18 cellular contexts compared by ENCODE assay signal in genomic region chr19:46284635-46285034, GRCh38. TPM values are rescaled to one million over a fixed set of nuclear protein-coding genes. Genes with fewer than 3 reads are reported as not detected.
A peak's percentile ranks its signal among the peaks of the same experiment; 100 is the strongest.
DNase-seq lines count a peak whose midpoint lies in the region; ATAC-seq, FAIRE-seq and TF ChIP-seq lines count a peak whose summit lies in the region.
"Had no signal": no experiment of that assay in that cellular context is flagged by ENCODE, and none has a peak within 500 bp of the region (broad histone marks: within the 10 kb centered on the region; RNA-seq: fewer than 3 reads in every experiment).

No MANE protein-coding gene starts in this region.

- peaks cover 17% of the 10 kb centered on the region for H3K4me1 Mint-ChIP-seq in endothelial cell (ENCODE audit: unreplicated experiment)
- H3K4me1 Mint-ChIP-seq: CD8-positive, alpha-beta memory T cell had no signal

- no peak for TF ChIP-seq EP300 in upper lobe of left lung (IDR thresholded peaks at IDR 0.05)

- H3K27me3 ChIP-seq in heart right ventricle (no peaks in the 10 kb centered on the region), heart left ventricle (no peaks in the 10 kb centered on the region), lower lobe of right lung (ENCODE audit: low read depth) (no peaks in the 10 kb centered on the region), upper lobe of left lung (no peaks in the 10 kb centered on the region)

- POLR2A ChIA-PET in RWPE1 (lab: Yijun Ruan, JAX; ENCODE audit: low non-redundant PET), result no interaction called here

- intact Hi-C loops in heart right ventricle (cut with DNase I), result loop anchor here in 9 of 10 donors (5.0 to 10.0 kb wide), 9 partner anchors 63 to 230 kb away; partner anchors contain the start of gene PPP5C (in 3 of the 9)
- intact Hi-C loops in heart left ventricle (cut with DNase I), result loop anchor here in 9 of 10 donors (2.0 to 10.0 kb wide), 10 partner anchors 16 to 230 kb away; partner anchors contain the start of gene PPP5C (in 4 of the 9)
- intact Hi-C loops in lower lobe of right lung (cut with DNase I), result no loop called here

- TF ChIP-seq POLR2A in heart left ventricle (IDR thresholded peaks at IDR 0.05) (no peak), upper lobe of left lung (IDR thresholded peaks at IDR 0.05) (no peak)

- TF ChIP-seq CTCF in heart right ventricle (IDR thresholded peaks at IDR 0.05) (no peak), heart left ventricle (IDR thresholded peaks at IDR 0.05) (no peak), RWPE1 (conservative IDR thresholded peaks at IDR 0.05; ENCODE audit: low read depth) (no peak), lower lobe of right lung (IDR thresholded peaks at IDR 0.05) (no peak), upper lobe of left lung (IDR thresholded peaks at IDR 0.05) (no peak), endothelial cell (IDR thresholded peaks at IDR 0.05; ENCODE audit: unreplicated experiment) (no peak)

- no peak overlapping the region for H3K4me3 Mint-ChIP-seq in endothelial cell (ENCODE audit: unreplicated experiment)
- H3K4me3 Mint-ChIP-seq: CD8-positive, alpha-beta memory T cell had no signal

- H3K36me3 ChIP-seq in heart right ventricle (no peaks in the 10 kb centered on the region), heart left ventricle (no peaks in the 10 kb centered on the region), lower lobe of right lung (no peaks in the 10 kb centered on the region), upper lobe of left lung (no peaks in the 10 kb centered on the region)

- no peaks in the 10 kb centered on the region for H3K9me3 Mint-ChIP-seq in endothelial cell (ENCODE audit: unreplicated experiment)

- peak overlapping the region in 6 of 10 donors; percentile 43 to 80 (median 70) for H3K27ac ChIP-seq in heart right ventricle
- peak overlapping the region in 6 of 12 donors; percentile 42 to 77 (median 70) for H3K27ac ChIP-seq in heart left ventricle
- H3K27ac ChIP-seq in RWPE1, result peak overlapping the region; percentile 10; the same call in 1 of the 2 replicates
- peak overlapping the region; percentile 54 for H3K27ac ChIP-seq in lower lobe of right lung
- peak overlapping the region; percentile 52 to 77 (median 66) for H3K27ac ChIP-seq in upper lobe of left lung
- H3K27ac ChIP-seq: 22Rv1, HL-60 had no signal

- no peak for DNase-seq in heart right ventricle
- no peak for DNase-seq in heart left ventricle
- no peak for DNase-seq in RWPE1 (ENCODE audit: low spot score)
- no peak for DNase-seq in lower lobe of right lung
- DNase-seq in upper lobe of left lung, result no peak
- DNase-seq in endothelial cell (ENCODE audit: low spot score), result no peak
- no peak for DNase-seq in NCI-H748 treated with DMSO at 0.1 percent for 48 hours (lab: John Stamatoyannopoulos, UW)
- no peak for DNase-seq in frontal cortex (ENCODE audit: low spot score in 2 of 2)
- DNase-seq: CD8-positive, alpha-beta memory T cell; DMS 273 treated with DMSO at 0.1 percent for 48 hours had no signal

- CTCF ChIA-PET in RWPE1 (lab: Yijun Ruan, JAX), result no interaction called here

- H3K4me1 ChIP-seq in heart right ventricle (peaks cover 0 to 40% (median 21%) of the 10 kb centered on the region in 9 donors), heart left ventricle (peaks cover 0 to 32% (median 18%) of the 10 kb centered on the region in 12 donors), lower lobe of right lung (peaks cover 29% of the 10 kb centered on the region), upper lobe of left lung (peaks cover 22 to 35% (median 27%) of the 10 kb centered on the region in 4 donors)

- H3K36me3 Mint-ChIP-seq in endothelial cell (ENCODE audit: low read depth, unreplicated experiment), result peaks cover 4% of the 10 kb centered on the region

- peaks cover 7% of the 10 kb centered on the region for H3K27me3 Mint-ChIP-seq in endothelial cell (ENCODE audit: unreplicated experiment)

- no peak for FAIRE-seq in frontal cortex (lab: Jason Lieb, UNC)
- FAIRE-seq: GM18507 had no signal

- ATAC-seq in heart right ventricle (no peak), heart left ventricle (no peak), lower lobe of right lung (no peak), upper lobe of left lung (ENCODE audit: low FRiP score in 2 of 2) (no peak)
- ATAC-seq: HCT116 had no signal

- H3K27ac Mint-ChIP-seq in endothelial cell (ENCODE audit: unreplicated experiment), result no peak overlapping the region
- H3K27ac Mint-ChIP-seq: CD8-positive, alpha-beta memory T cell had no signal

- 70 to 79% methylated on average over 9 of the region's 9 CpGs for WGBS in heart right ventricle, 2 donors
- WGBS in heart left ventricle, 4 donors, result 68 to 85% (median 76%) methylated on average over 8 to 9 of the region's 9 CpGs
- WGBS in upper lobe of left lung, 2 donors, result 82 to 83% methylated on average over 6 to 9 of the region's 9 CpGs

- peaks cover 0 to 4% (median 1%) of the 10 kb centered on the region in 11 donors for H3K9me3 ChIP-seq in heart right ventricle
- H3K9me3 ChIP-seq in heart left ventricle, result peaks cover 0 to 3% (median under 1%) of the 10 kb centered on the region in 12 donors
- H3K9me3 ChIP-seq in lower lobe of right lung, result peaks cover 1% of the 10 kb centered on the region
- peaks cover 0 to 1% (median 0%) of the 10 kb centered on the region in 4 donors for H3K9me3 ChIP-seq in upper lobe of left lung

- H3K4me3 ChIP-seq in heart right ventricle, result no peak overlapping the region
- no peak overlapping the region for H3K4me3 ChIP-seq in heart left ventricle
- no peak overlapping the region for H3K4me3 ChIP-seq in lower lobe of right lung
- H3K4me3 ChIP-seq in upper lobe of left lung, result no peak overlapping the region

RNA-seq across cellular contexts. Expression of gene HIF3A, which starts 12.2 kb away (rescaled TPM):
- 100 to 1,000 TPM in 1 of 10 donors, 10 to 100 TPM in 9; 22.7 to 141 (median 46.4) TPM for total RNA-seq in heart right ventricle
- 100 to 1,000 TPM in 1 of 2 donors, 10 to 100 TPM in 1; 49.3 to 204 TPM for polyA plus RNA-seq in heart right ventricle
- total RNA-seq in heart left ventricle, result 100 to 1,000 TPM in 2 of 9 donors, 10 to 100 TPM in 7; 32.8 to 117 (median 53.3) TPM
- 100 to 1,000 TPM in 1 of 2 donors, 10 to 100 TPM in 1; 80.9 to 114 TPM for polyA plus RNA-seq in heart left ventricle
- 64.1 TPM for total RNA-seq in lower lobe of right lung
- total RNA-seq in upper lobe of left lung, result 1,000 to 10,000 TPM in 1 of 6 donors, 100 to 1,000 TPM in 1, 10 to 100 TPM in 4; 42.3 to 1,057 (median 61.3) TPM
- total RNA-seq in endothelial cell (ENCODE audit: unreplicated experiment), result 54.2 TPM
- total RNA-seq in frontal cortex, result 3.3 TPM
- total RNA-seq: CD8-positive, alpha-beta memory T cell; Daoy; H4 had no signal
- polyA plus RNA-seq: BJ; CD8-positive, alpha-beta memory T cell had no signal

RNA-seq across cellular contexts. Expression of gene IGFL1, which starts 55.1 kb away (rescaled TPM):
- total RNA-seq in heart right ventricle, result not detected
- not detected for polyA plus RNA-seq in heart right ventricle
- not detected for total RNA-seq in heart left ventricle
- not detected for polyA plus RNA-seq in heart left ventricle
- total RNA-seq in lower lobe of right lung, result not detected
- total RNA-seq in upper lobe of left lung, result not detected
- not detected for total RNA-seq in endothelial cell (ENCODE audit: unreplicated experiment)
- total RNA-seq in frontal cortex, result not detected
- total RNA-seq: A673; CD8-positive, alpha-beta memory T cell; Daoy; H4 had no signal
- polyA plus RNA-seq: BJ; CD8-positive, alpha-beta memory T cell had no signal
